7 cellular contexts compared by ENCODE assay signal in genomic region chr11:99739464-99740089, GRCh38.
A peak's percentile ranks its signal among the peaks of the same experiment; 100 is the strongest.
DNase-seq lines count a peak whose midpoint lies in the region; ATAC-seq and TF ChIP-seq lines count a peak whose summit lies in the region.

No MANE protein-coding gene starts in this region.

- in situ Hi-C loops in G401 (cut with HindIII; ENCODE audit: low sequenced_read_pairs): no loop called here

- DNase-seq in NCI-H1092 treated with DMSO at 0.1 percent for 48 hours (lab: John Stamatoyannopoulos, UW): peak; percentile 60
- DNase-seq in kidney epithelial cell (ENCODE audit: low read depth): peak; percentile 4
- DNase-seq in G401 (ENCODE audit: low spot score): no peak

- H3K27ac ChIP-seq in VCaP: no peak overlapping the region

- TF ChIP-seq CTCF in VCaP (conservative IDR thresholded peaks at IDR 0.05): peak; percentile 77
- TF ChIP-seq CTCF in kidney epithelial cell (IDR thresholded peaks at IDR 0.05; ENCODE audit: insufficient read depth, low read length, poor library complexity, severe bottlenecking): peak; percentile 59

- no peak overlapping the region for H3K4me3 ChIP-seq in kidney epithelial cell (ENCODE audit: low read depth, low read length)

- no peaks in the 10 kb centered on the region for H3K36me3 ChIP-seq in kidney epithelial cell (ENCODE audit: control insufficient read depth, insufficient read depth, low read length)

- ATAC-seq in GM18907 (IDR thresholded peaks at IDR 0.05; ENCODE audit: unreplicated experiment): peak; percentile 57
- ATAC-seq in HG03354 (IDR thresholded peaks at IDR 0.05; ENCODE audit: poor library complexity, severe bottlenecking, unreplicated experiment): no peak
- ATAC-seq in GM19455 (IDR thresholded peaks at IDR 0.05; ENCODE audit: unreplicated experiment): no peak

- no peaks in the 10 kb centered on the region for H3K27me3 ChIP-seq in kidney epithelial cell (ENCODE audit: control insufficient read depth, insufficient read depth, low read length)
